ENCODE assay signal across 8 cellular contexts in the genomic region with DNA sequence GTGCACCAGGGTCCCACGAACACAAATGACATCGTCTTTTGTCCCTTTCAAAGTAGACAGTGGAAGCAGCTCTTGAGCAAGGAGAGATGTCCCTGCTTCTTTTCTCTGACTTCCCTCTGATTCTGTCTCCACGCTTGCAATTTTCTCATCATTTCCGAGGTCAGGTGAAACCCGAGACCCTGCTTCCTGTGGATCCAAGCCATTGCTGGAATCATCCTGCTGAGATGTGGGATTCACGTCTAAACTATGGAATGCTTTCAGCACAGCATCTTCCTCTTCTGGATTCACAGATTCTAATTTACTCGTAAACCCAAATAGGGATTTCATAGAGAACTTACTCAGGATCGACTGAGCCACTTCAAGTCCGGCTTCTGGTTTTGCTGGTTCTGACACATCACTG.
DNase-seq lines count a peak whose midpoint lies in the region; ATAC-seq, FAIRE-seq and TF ChIP-seq lines count a peak whose summit lies in the region.
"Had no signal": no experiment of that assay in that cellular context is flagged by ENCODE, and none has a peak within 500 bp of the region (broad histone marks: within the 10 kb centered on the region; RNA-seq: fewer than 3 reads in every experiment).

No MANE protein-coding gene starts in this region.

- POLR2A ChIA-PET in T-cell (lab: Charles Lee) = no interaction called here

- CTCF ChIA-PET in T-cell (lab: Charles Lee) = no interaction called here

- FAIRE-seq in H54 (lab: Jason Lieb, UNC) = peak; percentile 85

- no peak for ATAC-seq in T-cell (replicated peaks in 1 of 4)
- ATAC-seq in stimulated activated naive B cell treated with anti-CD40 and anti-IgM and Interleukin-4, amounts not matched to agents 10 μg/mL and 1 μg/mL and 100 μg/mL, for 72 hours (replicated peaks) = no peak

- no peak overlapping the region for H3K27ac ChIP-seq in iPS-18a (ENCODE audit: low read length)

- peaks cover 12 to 49% (median 24%) of the 10 kb centered on the region in 3 donors for H3K4me1 Mint-ChIP-seq in T-cell
- H3K4me1 Mint-ChIP-seq in stimulated activated naive B cell treated with anti-CD40 and anti-IgM and Interleukin-4, amounts not matched to agents 10 μg/mL and 1 μg/mL and 100 μg/mL, for 72 hours = peaks cover 11 to 20% of the 10 kb centered on the region in 2 donors

- no peaks in the 10 kb centered on the region for H3K9me3 Mint-ChIP-seq in T-cell
- H3K9me3 Mint-ChIP-seq in stimulated activated naive B cell treated with anti-CD40 and anti-IgM and Interleukin-4, amounts not matched to agents 10 μg/mL and 1 μg/mL and 100 μg/mL, for 72 hours = no peaks in the 10 kb centered on the region

- no peak for TF ChIP-seq POLR2A in H54 (IDR thresholded peaks at IDR 0.05; ENCODE audit: low read depth, low read length)

- H3K36me3 ChIP-seq in iPS-18a (ENCODE audit: control insufficient read depth, low read depth, low read length) = no peaks in the 10 kb centered on the region

- in situ Hi-C loops in KBM-7 (cut with MboI; ENCODE audit: low pct_unique_long_range_greater_than_20kb, low sequenced_read_pairs) = no loop called here

- no peaks in the 10 kb centered on the region for H3K9me3 ChIP-seq in iPS-18a (ENCODE audit: control insufficient read depth, low read depth, low read length)

- no peaks in the 10 kb centered on the region for H3K27me3 ChIP-seq in iPS-18a (ENCODE audit: control insufficient read depth, insufficient read depth, low read length)

- H3K4me3 ChIP-seq in iPS-18a (ENCODE audit: low read length) = peak overlapping the region; percentile 4

- DNase-seq in H54 (ENCODE audit: insufficient read length, low spot score) (peak; percentile 23), T-cell (no peak), mucosa of gallbladder (ENCODE audit: low spot score) (no peak), KBM-7 (no peak), NCI-H1105 treated with DMSO at 0.1 percent for 48 hours (lab: John Stamatoyannopoulos, UW) (no peak)
- DNase-seq in stimulated activated naive B cell treated with anti-CD40 and anti-IgM and Interleukin-4, amounts not matched to agents 10 μg/mL and 1 μg/mL and 100 μg/mL, for 72 hours = no peak
- DNase-seq: NCI-H446 treated with DMSO at 0.1 percent for 48 hours had no signal

- no peak overlapping the region for H3K27ac Mint-ChIP-seq in T-cell
- H3K27ac Mint-ChIP-seq in stimulated activated naive B cell treated with anti-CD40 and anti-IgM and Interleukin-4, amounts not matched to agents 10 μg/mL and 1 μg/mL and 100 μg/mL, for 72 hours = no peak overlapping the region

- H3K4me1 ChIP-seq in iPS-18a (ENCODE audit: control insufficient read depth, low read depth, low read length) = peaks cover 26% of the 10 kb centered on the region

- H3K9ac ChIP-seq in iPS-18a (ENCODE audit: low read length) = no peak overlapping the region

- H3K4me3 Mint-ChIP-seq in T-cell = peak overlapping the region; percentile 7 to 78 (median 62)
- peak overlapping the region; percentile 86 to 88 for H3K4me3 Mint-ChIP-seq in stimulated activated naive B cell treated with anti-CD40 and anti-IgM and Interleukin-4, amounts not matched to agents 10 μg/mL and 1 μg/mL and 100 μg/mL, for 72 hours

- no peaks in the 10 kb centered on the region for H3K36me3 Mint-ChIP-seq in T-cell
- H3K36me3 Mint-ChIP-seq in stimulated activated naive B cell treated with anti-CD40 and anti-IgM and Interleukin-4, amounts not matched to agents 10 μg/mL and 1 μg/mL and 100 μg/mL, for 72 hours = no peaks in the 10 kb centered on the region

- H3K27me3 Mint-ChIP-seq in T-cell = peaks cover 0 to 23% of the 10 kb centered on the region in 2 donors
- H3K27me3 Mint-ChIP-seq in stimulated activated naive B cell treated with anti-CD40 and anti-IgM and Interleukin-4, amounts not matched to agents 10 μg/mL and 1 μg/mL and 100 μg/mL, for 72 hours = peaks cover 31 to 44% of the 10 kb centered on the region in 2 donors
